Comparison of ENCODE assay signal across 1 cellular context in the genomic region with DNA sequence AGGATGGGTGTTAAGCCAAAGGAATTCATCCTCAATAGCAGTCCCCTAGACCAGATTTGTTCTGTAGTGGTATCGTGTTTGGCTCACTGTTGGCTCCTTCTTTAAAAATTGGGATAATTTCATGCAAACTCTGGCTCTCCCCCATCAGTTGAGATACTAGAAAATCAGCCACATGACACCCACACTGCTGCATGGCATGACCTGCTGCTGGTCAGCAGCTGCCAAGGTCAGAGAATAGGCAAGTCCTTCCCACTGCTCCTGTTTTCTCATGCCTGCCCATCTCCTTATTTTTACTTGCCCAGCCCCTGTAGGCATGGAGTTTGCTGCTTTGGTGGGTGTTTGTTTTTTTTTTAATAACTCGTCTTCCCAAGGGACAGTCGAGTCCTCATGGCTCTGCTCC.
TF ChIP-seq lines count a peak whose summit lies in the region.

No MANE protein-coding gene starts in this region.

TF ChIP-seq in endothelial cell of umbilical vein, 7 proteins besides CTCF, POLR2A, EP300 and RAD21:
- TF ChIP-seq, protein P1, sequence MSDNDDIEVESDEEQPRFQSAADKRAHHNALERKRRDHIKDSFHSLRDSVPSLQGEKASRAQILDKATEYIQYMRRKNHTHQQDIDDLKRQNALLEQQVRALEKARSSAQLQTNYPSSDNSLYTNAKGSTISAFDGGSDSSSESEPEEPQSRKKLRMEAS (IDR thresholded peaks at IDR 0.05; ENCODE audit: insufficient read depth, insufficient read length), result no peak
- TF ChIP-seq MYC (IDR thresholded peaks at IDR 0.05; ENCODE audit: low read depth, low read length) (no peak), EZH2 (IDR thresholded peaks at IDR 0.05; ENCODE audit: borderline replicate concordance, low read depth, low read length, severe bottlenecking) (no peak), FOS (IDR thresholded peaks at IDR 0.05; ENCODE audit: borderline replicate concordance, insufficient read depth, low read length) (no peak), GATA2 (IDR thresholded peaks at IDR 0.05; ENCODE audit: insufficient read depth, insufficient read length, low read depth, low read length) (no peak), POLR2AphosphoS5 (IDR thresholded peaks at IDR 0.05; ENCODE audit: insufficient read depth, low read depth, low read length) (no peak), JUN (IDR thresholded peaks at IDR 0.05; ENCODE audit: borderline replicate concordance, insufficient read depth, insufficient read length, low read depth) (no peak)
